ENCODE assay signal across 1 cellular context in the genomic region with DNA sequence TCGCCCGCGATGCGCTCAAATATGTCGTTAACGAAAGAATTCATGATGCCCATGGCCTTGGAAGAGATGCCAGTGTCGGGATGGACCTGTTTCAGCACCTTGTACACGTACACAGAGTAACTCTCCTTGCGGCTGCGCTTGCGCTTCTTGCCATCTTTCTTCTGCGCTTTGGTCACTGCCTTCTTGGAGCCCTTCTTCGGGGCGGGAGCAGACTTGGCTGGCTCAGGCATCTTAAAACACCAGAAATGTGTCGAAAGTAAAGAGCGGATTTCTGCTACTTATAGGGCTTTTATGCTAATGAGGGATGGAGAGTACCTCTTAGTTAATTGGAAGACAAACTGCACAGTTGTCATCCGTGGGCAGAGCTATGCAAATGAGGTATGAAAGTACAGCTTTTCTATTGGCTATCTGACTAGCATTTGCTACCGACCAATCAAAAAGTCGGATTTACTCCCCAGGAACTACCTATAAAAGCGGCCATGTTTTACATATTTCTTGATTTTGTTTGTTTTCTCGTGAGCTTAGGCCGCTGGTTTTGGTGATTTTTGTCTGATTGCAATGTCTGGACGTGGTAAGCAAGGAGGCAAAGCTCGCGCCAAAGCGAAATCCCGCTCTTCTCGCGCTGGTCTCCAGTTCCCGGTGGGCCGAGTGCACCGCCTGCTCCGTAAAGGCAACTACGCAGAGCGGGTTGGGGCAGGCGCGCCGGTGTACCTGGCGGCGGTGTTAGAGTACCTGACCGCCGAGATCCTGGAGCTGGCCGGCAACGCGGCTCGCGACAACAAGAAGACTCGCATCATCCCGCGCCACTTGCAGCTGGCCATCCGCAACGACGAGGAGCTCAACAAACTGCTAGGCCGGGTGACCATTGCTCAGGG.
TF ChIP-seq lines count a peak whose summit lies in the region.

No MANE protein-coding gene starts in this region.

TF ChIP-seq in liver, 16 proteins besides CTCF, POLR2A, EP300 and RAD21 (continued from another document):
- TF ChIP-seq, protein P1, sequence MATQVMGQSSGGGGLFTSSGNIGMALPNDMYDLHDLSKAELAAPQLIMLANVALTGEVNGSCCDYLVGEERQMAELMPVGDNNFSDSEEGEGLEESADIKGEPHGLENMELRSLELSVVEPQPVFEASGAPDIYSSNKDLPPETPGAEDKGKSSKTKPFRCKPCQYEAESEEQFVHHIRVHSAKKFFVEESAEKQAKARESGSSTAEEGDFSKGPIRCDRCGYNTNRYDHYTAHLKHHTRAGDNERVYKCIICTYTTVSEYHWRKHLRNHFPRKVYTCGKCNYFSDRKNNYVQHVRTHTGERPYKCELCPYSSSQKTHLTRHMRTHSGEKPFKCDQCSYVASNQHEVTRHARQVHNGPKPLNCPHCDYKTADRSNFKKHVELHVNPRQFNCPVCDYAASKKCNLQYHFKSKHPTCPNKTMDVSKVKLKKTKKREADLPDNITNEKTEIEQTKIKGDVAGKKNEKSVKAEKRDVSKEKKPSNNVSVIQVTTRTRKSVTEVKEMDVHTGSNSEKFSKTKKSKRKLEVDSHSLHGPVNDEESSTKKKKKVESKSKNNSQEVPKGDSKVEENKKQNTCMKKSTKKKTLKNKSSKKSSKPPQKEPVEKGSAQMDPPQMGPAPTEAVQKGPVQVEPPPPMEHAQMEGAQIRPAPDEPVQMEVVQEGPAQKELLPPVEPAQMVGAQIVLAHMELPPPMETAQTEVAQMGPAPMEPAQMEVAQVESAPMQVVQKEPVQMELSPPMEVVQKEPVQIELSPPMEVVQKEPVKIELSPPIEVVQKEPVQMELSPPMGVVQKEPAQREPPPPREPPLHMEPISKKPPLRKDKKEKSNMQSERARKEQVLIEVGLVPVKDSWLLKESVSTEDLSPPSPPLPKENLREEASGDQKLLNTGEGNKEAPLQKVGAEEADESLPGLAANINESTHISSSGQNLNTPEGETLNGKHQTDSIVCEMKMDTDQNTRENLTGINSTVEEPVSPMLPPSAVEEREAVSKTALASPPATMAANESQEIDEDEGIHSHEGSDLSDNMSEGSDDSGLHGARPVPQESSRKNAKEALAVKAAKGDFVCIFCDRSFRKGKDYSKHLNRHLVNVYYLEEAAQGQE (IDR thresholded peaks at IDR 0.05) = peak; percentile 95
- peak; percentile 98 for TF ChIP-seq YY1 (IDR thresholded peaks at IDR 0.05)
- TF ChIP-seq, protein P2, sequence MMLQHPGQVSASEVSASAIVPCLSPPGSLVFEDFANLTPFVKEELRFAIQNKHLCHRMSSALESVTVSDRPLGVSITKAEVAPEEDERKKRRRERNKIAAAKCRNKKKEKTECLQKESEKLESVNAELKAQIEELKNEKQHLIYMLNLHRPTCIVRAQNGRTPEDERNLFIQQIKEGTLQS (IDR thresholded peaks at IDR 0.05) = no peak
- TF ChIP-seq GABPA (IDR thresholded peaks at IDR 0.05 in 1 of 2, conservative IDR thresholded peaks at IDR 0.05 in 1 of 2) = no peak
